9 cellular contexts compared by ENCODE assay signal in genomic region chr22:50475652-50476002, GRCh38. TPM values are rescaled to one million over a fixed set of nuclear protein-coding genes. Genes with fewer than 3 reads are reported as not detected.
DNase-seq lines count a peak whose midpoint lies in the region; ATAC-seq and TF ChIP-seq lines count a peak whose summit lies in the region.
"Had no signal": no experiment of that assay in that cellular context is flagged by ENCODE, and none has a peak within 500 bp of the region (broad histone marks: within the 10 kb centered on the region; RNA-seq: fewer than 3 reads in every experiment).

No MANE protein-coding gene starts in this region.

- no peaks in the 10 kb centered on the region for H3K27me3 ChIP-seq in GM23248 (replicated peaks; ENCODE audit: insufficient read depth)
- H3K27me3 ChIP-seq in esophagus squamous epithelium: peaks cover 0 to 22% (median 0%) of the 10 kb centered on the region in 4 donors

- WGBS in GM23248 (ENCODE audit: low coverage in 1 of 2, low lambda C conversion rate in 2 of 2, missing lambda C conversion rate in 2 of 2), 2 experiments: 92 to 94% methylated on average over 6 of the region's 6 CpGs
- WGBS in esophagus squamous epithelium, 2 donors: 85 to 87% methylated on average over 6 of the region's 6 CpGs

- H2AFZ ChIP-seq in GM23248: peak overlapping the region; percentile 75

- no peaks in the 10 kb centered on the region for H3K36me3 ChIP-seq in GM23248 (ENCODE audit: low read depth)
- H3K36me3 ChIP-seq in SK-N-MC (ENCODE audit: insufficient read depth, low read length): no peaks in the 10 kb centered on the region
- H3K36me3 ChIP-seq in esophagus squamous epithelium: no peaks in the 10 kb centered on the region

- H3K4me1 ChIP-seq in GM23248 (ENCODE audit: insufficient read depth) (peaks cover 17% of the 10 kb centered on the region), esophagus squamous epithelium (peaks cover 40 to 53% (median 42%) of the 10 kb centered on the region in 3 donors)

- no peaks in the 10 kb centered on the region for H3F3A ChIP-seq in GM23248 (ENCODE audit: insufficient read depth)

- no peak for ATAC-seq in HG02798 (IDR thresholded peaks at IDR 0.05; ENCODE audit: poor library complexity, unreplicated experiment)

- no peak overlapping the region for H3K27ac ChIP-seq in GM23248
- no peak overlapping the region for H3K27ac ChIP-seq in SK-N-MC
- peak overlapping the region in 3 of 4 donors; percentile 94 to 95 (median 94) for H3K27ac ChIP-seq in esophagus squamous epithelium
- H3K27ac ChIP-seq in skin epidermis: peak overlapping the region in 9 of 21 experiments; percentile 74 to 97 (median 85)

- no peak for TF ChIP-seq POLR2A in esophagus squamous epithelium (IDR thresholded peaks at IDR 0.05)

- in situ Hi-C loops in GM23248 (cut with MboI): no loop called here

- H3K9me2 ChIP-seq in GM23248 (ENCODE audit: insufficient read depth): no peaks in the 10 kb centered on the region

- no peak for TF ChIP-seq CTCF in esophagus squamous epithelium (IDR thresholded peaks at IDR 0.05)

- H4K20me1 ChIP-seq in GM23248 (ENCODE audit: insufficient read depth): no peaks in the 10 kb centered on the region; the same call in 1 of the 2 replicates

- H3K4me3 ChIP-seq in GM23248 (peak overlapping the region; percentile 65; the same call in 1 of the 2 replicates), SK-N-MC (peak overlapping the region; percentile 91), esophagus squamous epithelium (peak overlapping the region in 3 of 4 donors; percentile 75 to 84 (median 77)), skin epidermis (peak overlapping the region; percentile 49 to 94 (median 93))

- H3K4me2 ChIP-seq in GM23248 (ENCODE audit: unreplicated experiment): no peak overlapping the region

- intact Hi-C loops in esophagus squamous epithelium (cut with DNase I): no loop called here

- peak overlapping the region; percentile 75 for H3K9ac ChIP-seq in GM23248
- no peak overlapping the region for H3K9ac ChIP-seq in SK-N-MC (ENCODE audit: insufficient read length)

- DNase-seq in GM23248: no peak
- no peak for DNase-seq in SK-N-MC (ENCODE audit: low read depth, low spot score)
- DNase-seq in esophagus squamous epithelium (lab: John Stamatoyannopoulos, UW): no peak
- no peak for DNase-seq in DMS114 treated with DMSO at 0.1 percent for 48 hours (lab: John Stamatoyannopoulos, UW; ENCODE audit: unreplicated experiment)
- no peak for DNase-seq in NCI-H1105 (lab: John Stamatoyannopoulos, UW)
- no peak for DNase-seq in NOMO-1 treated with dmso at 0.1 percent for 144 hours (lab: John Stamatoyannopoulos, UW; ENCODE audit: unreplicated experiment)

- H3K79me2 ChIP-seq in GM23248 (ENCODE audit: insufficient read depth): peaks cover 40% of the 10 kb centered on the region

- H3K9me3 ChIP-seq in GM23248 (ENCODE audit: low read depth): no peaks in the 10 kb centered on the region
- no peaks in the 10 kb centered on the region for H3K9me3 ChIP-seq in SK-N-MC (ENCODE audit: low read depth, low read length)
- H3K9me3 ChIP-seq in esophagus squamous epithelium: no peaks in the 10 kb centered on the region

RNA-seq across cellular contexts. Expression of gene SBF1, which starts 0.8 kb away (rescaled TPM):
- 92.0 and 93.5 TPM in 2 replicates for total RNA-seq in GM23248 (2014; rRNA removed; shearing (Covaris generic))
- polyA plus RNA-seq in GM23248 (2016; fragmentation: Nextera tagmentation; extraction: Ambion mirVana): 25.2 and 27.6 TPM in 2 replicates
- total RNA-seq in esophagus squamous epithelium: 10 to 100 TPM; 38.3 to 92.0 (median 63.4) TPM

RNA-seq across cellular contexts. Expression of gene ADM2, which starts 5.7 kb away (rescaled TPM):
- total RNA-seq in GM23248 (2014; rRNA removed; shearing (Covaris generic)): 11.4 and 15.2 TPM in 2 replicates
- 11.6 and 14.0 TPM in 2 replicates for polyA plus RNA-seq in GM23248 (2016; fragmentation: Nextera tagmentation; extraction: Ambion mirVana)
- 1 to 10 TPM in 2 of 4 donors, under 1 TPM in 2; under 0.01 to 1.9 (median 0.89) TPM for total RNA-seq in esophagus squamous epithelium

RNA-seq across cellular contexts. Expression of gene MIOX, which starts 11.0 kb away (rescaled TPM):
- total RNA-seq in GM23248 (2014; rRNA removed; shearing (Covaris generic)): not detected in 2 replicates
- 0.16 TPM in 1 of 2 replicates, not detected in the other for polyA plus RNA-seq in GM23248 (2016; fragmentation: Nextera tagmentation; extraction: Ambion mirVana)
- total RNA-seq in esophagus squamous epithelium: not detected
- total RNA-seq: glomerular endothelial cell had no signal

RNA-seq across cellular contexts. Expression of gene LMF2, which starts 31.9 kb away (rescaled TPM):
- 95.0 and 124 TPM in 2 replicates for total RNA-seq in GM23248 (2014; rRNA removed; shearing (Covaris generic))
- 101 and 106 TPM in 2 replicates for polyA plus RNA-seq in GM23248 (2016; fragmentation: Nextera tagmentation; extraction: Ambion mirVana)
- 10 to 100 TPM; 35.4 to 65.0 (median 46.2) TPM for total RNA-seq in esophagus squamous epithelium

RNA-seq across cellular contexts. Expression of gene NCAPH2, which starts 32.4 kb away (rescaled TPM):
- total RNA-seq in GM23248 (2014; rRNA removed; shearing (Covaris generic)): 33.8 and 61.0 TPM in 2 replicates
- polyA plus RNA-seq in GM23248 (2016; fragmentation: Nextera tagmentation; extraction: Ambion mirVana): 27.7 and 28.6 TPM in 2 replicates
- total RNA-seq in esophagus squamous epithelium: 10 to 100 TPM; 30.2 to 42.6 (median 38.5) TPM

Comparison
In these comparisons a context has a peak if more than half of its experiments do, and no peak if none do; other contexts are left out.
1. H3K27ac ChIP-seq: peak in esophagus squamous epithelium (3 of 4); none in GM23248 (single experiment) and SK-N-MC (single experiment).
2. Peak in every context shown above with its lines, with median percentiles within 50 percentile points of each other: H3K4me3 ChIP-seq.